7 cellular contexts compared by ENCODE assay signal in genomic region chr9:123552530-123552929, GRCh38.
"Had no signal": no experiment of that assay in that cellular context is flagged by ENCODE, and none has a peak within 500 bp of the region (broad histone marks: within the 10 kb centered on the region; RNA-seq: fewer than 3 reads in every experiment).

No MANE protein-coding gene starts in this region.

- H2AFZ ChIP-seq: GM23248 had no signal

- H3K27ac ChIP-seq: GM23248, HL-60 had no signal

- DNase-seq: GM23248, GOT3, H9, HCEC 1CT, KBM-7 had no signal

- ATAC-seq: HepG2 had no signal

- H3K4me3 ChIP-seq: GM23248 had no signal
